Comparison of ENCODE assay signal across 13 cellular contexts in genomic region chr18:75223687-75224347, GRCh38.
DNase-seq lines count a peak whose midpoint lies in the region; ATAC-seq lines count a peak whose summit lies in the region.
"Had no signal": no experiment of that assay in that cellular context is flagged by ENCODE, and none has a peak within 500 bp of the region (broad histone marks: within the 10 kb centered on the region; RNA-seq: fewer than 3 reads in every experiment).

No MANE protein-coding gene starts in this region.

- no peaks in the 10 kb centered on the region for H3K27me3 Mint-ChIP-seq in activated naive CD4-positive, alpha-beta T cell treated with anti-CD3 and anti-CD28 coated beads, Interleukin-2, amount 50 U/mL, for 24 hours
- H3K27me3 Mint-ChIP-seq: central memory CD8-positive, alpha-beta T cell had no signal

- no peak for DNase-seq in activated naive CD4-positive, alpha-beta T cell treated with Interleukin-2 at 50 U/mL for 16 hours
- DNase-seq in SHP77 (lab: John Stamatoyannopoulos, UW) (peak; percentile 37 to 78), glomerular visceral epithelial cell (ENCODE audit: extremely low spot score) (peak; percentile 74), SKM-1 (lab: John Stamatoyannopoulos, UW; ENCODE audit: unreplicated experiment) (no peak)
- DNase-seq: psoas muscle, uterus had no signal

- H3K4me1 Mint-ChIP-seq in activated naive CD4-positive, alpha-beta T cell treated with anti-CD3 and anti-CD28 coated beads, Interleukin-2, amount 50 U/mL, for 24 hours = peaks cover 97% of the 10 kb centered on the region

- peaks cover 1% of the 10 kb centered on the region for H3K36me3 Mint-ChIP-seq in activated naive CD4-positive, alpha-beta T cell treated with anti-CD3 and anti-CD28 coated beads, Interleukin-2, amount 50 U/mL, for 24 hours

- H3K27ac Mint-ChIP-seq in activated naive CD4-positive, alpha-beta T cell treated with anti-CD3 and anti-CD28 coated beads, Interleukin-2, amount 50 U/mL, for 24 hours = peak overlapping the region; percentile 68

- H3K9me3 ChIP-seq in subcutaneous abdominal adipose tissue (ENCODE audit: control insufficient read depth in 5 of 5, low read length in 5 of 5) = no peaks in the 10 kb centered on the region
- H3K9me3 ChIP-seq: A549, psoas muscle, uterus had no signal

- peak overlapping the region; percentile 13 for H3K27ac ChIP-seq in subcutaneous abdominal adipose tissue (ENCODE audit: low read depth, low read length)
- H3K27ac ChIP-seq: A549, psoas muscle, uterus had no signal

- no peak overlapping the region for H3K9ac ChIP-seq in subcutaneous abdominal adipose tissue (ENCODE audit: low read length in 5 of 5)

- H3K36me3 ChIP-seq in subcutaneous abdominal adipose tissue (ENCODE audit: control insufficient read depth in 5 of 5, insufficient read depth in 5 of 5, low read length in 5 of 5) = no peaks in the 10 kb centered on the region
- H3K36me3 ChIP-seq: uterus had no signal

- no peaks in the 10 kb centered on the region for H3K27me3 ChIP-seq in subcutaneous abdominal adipose tissue (ENCODE audit: control insufficient read depth in 5 of 5, insufficient read depth in 4 of 5, low read length in 5 of 5)
- H3K27me3 ChIP-seq: uterus had no signal

- no peak overlapping the region for H3K4me3 ChIP-seq in subcutaneous abdominal adipose tissue (ENCODE audit: low read depth in 1 of 5, low read length in 5 of 5)
- H3K4me3 ChIP-seq: A549, lung, psoas muscle, uterus had no signal

- no peak for ATAC-seq in GM19351 (IDR thresholded peaks at IDR 0.05; ENCODE audit: unreplicated experiment)
- no peak for ATAC-seq in HG02973 (IDR thresholded peaks at IDR 0.05; ENCODE audit: unreplicated experiment)
- ATAC-seq: A549 had no signal

- H3K4me1 ChIP-seq in subcutaneous abdominal adipose tissue (ENCODE audit: control insufficient read depth in 5 of 5, insufficient read depth in 5 of 5, low read length in 5 of 5) = peaks cover 2 to 62% (median 41%) of the 10 kb centered on the region in 5 donors
- H3K4me1 ChIP-seq: uterus had no signal

- no peaks in the 10 kb centered on the region for H3K9me3 Mint-ChIP-seq in activated naive CD4-positive, alpha-beta T cell treated with anti-CD3 and anti-CD28 coated beads, Interleukin-2, amount 50 U/mL, for 24 hours
- H3K9me3 Mint-ChIP-seq: central memory CD8-positive, alpha-beta T cell had no signal

- no peak overlapping the region for H3K4me3 Mint-ChIP-seq in activated naive CD4-positive, alpha-beta T cell treated with anti-CD3 and anti-CD28 coated beads, Interleukin-2, amount 50 U/mL, for 24 hours
- H3K4me3 Mint-ChIP-seq: central memory CD8-positive, alpha-beta T cell had no signal

Comparison
In these comparisons a context has a peak if more than half of its experiments do, and no peak if none do; other contexts are left out.
1. DNase-seq: peak in SHP77 (2 of 2) and glomerular visceral epithelial cell (single experiment); none in activated naive CD4-positive, alpha-beta T cell treated with Interleukin-2 at 50 U/mL for 16 hours (single experiment) and SKM-1 (single experiment).